In genomic region chr5:178471666-178472065, GRCh38 we compare ENCODE assay signal across 19 cellular contexts.
DNase-seq lines count a peak whose midpoint lies in the region; ATAC-seq and TF ChIP-seq lines count a peak whose summit lies in the region.
"Had no signal": no experiment of that assay in that cellular context is flagged by ENCODE, and none has a peak within 500 bp of the region (broad histone marks: within the 10 kb centered on the region; RNA-seq: fewer than 3 reads in every experiment).

No MANE protein-coding gene starts in this region.

- in situ Hi-C loops in G401 (cut with HindIII; ENCODE audit: low sequenced_read_pairs) = no loop called here

- peaks cover 6% of the 10 kb centered on the region for H3F3A ChIP-seq in smooth muscle cell (ENCODE audit: low read depth)

- no peaks in the 10 kb centered on the region for H3K27me3 ChIP-seq in smooth muscle cell (ENCODE audit: low read depth)
- H3K27me3 ChIP-seq in psoas muscle (ENCODE audit: insufficient read depth in 3 of 3, low read length in 2 of 3) = peaks cover 0 to 13% (median 0%) of the 10 kb centered on the region in 3 donors
- H3K27me3 ChIP-seq: BE2C, Peyer's patch, SJSA1 had no signal

- peak overlapping the region; percentile 28 for H3K27ac Mint-ChIP-seq in endothelial cell (ENCODE audit: unreplicated experiment)
- H3K27ac Mint-ChIP-seq: CD4-positive, alpha-beta T cell had no signal

- peak overlapping the region; percentile 28 for H3K4me2 ChIP-seq in smooth muscle cell

- H3K27me3 Mint-ChIP-seq in endothelial cell (ENCODE audit: unreplicated experiment) = no peaks in the 10 kb centered on the region

- peaks cover 16% of the 10 kb centered on the region for H3K36me3 Mint-ChIP-seq in endothelial cell (ENCODE audit: low read depth, unreplicated experiment)

- no peak overlapping the region for H3K9ac ChIP-seq in smooth muscle cell (ENCODE audit: low read depth)

- ATAC-seq in psoas muscle = no peak
- ATAC-seq in GM19463 (IDR thresholded peaks at IDR 0.05; ENCODE audit: unreplicated experiment) = no peak

- H3K27ac ChIP-seq in smooth muscle cell (ENCODE audit: low read depth) = peak overlapping the region; percentile 29
- no peak overlapping the region for H3K27ac ChIP-seq in psoas muscle
- H3K27ac ChIP-seq: Peyer's patch, SJSA1 had no signal

- H3K4me3 Mint-ChIP-seq in endothelial cell (ENCODE audit: unreplicated experiment) = peak overlapping the region; percentile 19
- H3K4me3 Mint-ChIP-seq: CD4-positive, alpha-beta T cell had no signal

- H3K4me3 ChIP-seq in smooth muscle cell = no peak overlapping the region
- no peak overlapping the region for H3K4me3 ChIP-seq in psoas muscle
- H3K4me3 ChIP-seq: Peyer's patch, SJSA1 had no signal

- no peak overlapping the region for H2AFZ ChIP-seq in smooth muscle cell (ENCODE audit: low read depth)

- peaks cover 31% of the 10 kb centered on the region for H3K4me1 Mint-ChIP-seq in endothelial cell (ENCODE audit: unreplicated experiment)

- TF ChIP-seq CTCF in endothelial cell (IDR thresholded peaks at IDR 0.05; ENCODE audit: unreplicated experiment) (no peak), smooth muscle cell (IDR thresholded peaks at IDR 0.05; ENCODE audit: borderline replicate concordance, insufficient read depth, poor library complexity, severe bottlenecking) (no peak), psoas muscle (IDR thresholded peaks at IDR 0.05) (no peak)

- DNase-seq in G401 (ENCODE audit: low spot score) (peak; percentile 7), NCI-H82 (lab: John Stamatoyannopoulos, UW) (peak; percentile 94), endothelial cell (ENCODE audit: low spot score) (no peak), smooth muscle cell (lab: John Stamatoyannopoulos, UW; ENCODE audit: unreplicated experiment) (no peak), psoas muscle (no peak), Kasumi-1 (lab: John Stamatoyannopoulos, UW) (no peak)
- DNase-seq: BE2C; CD4-positive, alpha-beta T cell; COR-L47; DMS153; GF-D8; MM.1S; NCI-H1048; NCI-H1417 treated with DMSO at 0.1 percent for 48 hours; NCI-H187; NCI-H446 treated with DMSO at 0.1 percent for 48 hours had no signal

- no peaks in the 10 kb centered on the region for H3K9me3 Mint-ChIP-seq in endothelial cell (ENCODE audit: unreplicated experiment)
- H3K9me3 Mint-ChIP-seq: CD4-positive, alpha-beta T cell had no signal

- H3K4me1 ChIP-seq in smooth muscle cell (ENCODE audit: low read depth) = peaks cover 6% of the 10 kb centered on the region
- no peaks in the 10 kb centered on the region for H3K4me1 ChIP-seq in psoas muscle
- H3K4me1 ChIP-seq: SJSA1 had no signal

- H4K20me1 ChIP-seq in smooth muscle cell (ENCODE audit: low read depth) = no peaks in the 10 kb centered on the region

- 48% methylated on average over 8 of the region's 8 CpGs for WGBS in smooth muscle cell (ENCODE audit: low lambda C conversion rate)
- 61 to 69% (median 61%) methylated on average over 8 of the region's 8 CpGs for WGBS in psoas muscle, 3 donors

- no peaks in the 10 kb centered on the region for H3K79me2 ChIP-seq in smooth muscle cell (ENCODE audit: low read depth)

- H3K36me3 ChIP-seq in smooth muscle cell (ENCODE audit: low read depth) (no peaks in the 10 kb centered on the region), psoas muscle (ENCODE audit: insufficient read depth in 1 of 2, low read depth in 1 of 2) (no peaks in the 10 kb centered on the region)
- H3K36me3 ChIP-seq: BE2C, Peyer's patch, SJSA1 had no signal

- intact Hi-C loops in psoas muscle (cut with DNase I) = no loop called here

- H3K9me3 ChIP-seq in smooth muscle cell (replicated peaks; ENCODE audit: low read depth) = no peaks in the 10 kb centered on the region
- no peaks in the 10 kb centered on the region for H3K9me3 ChIP-seq in psoas muscle
- H3K9me3 ChIP-seq: BE2C, Peyer's patch had no signal

Comparison
In these comparisons a context has a peak if more than half of its experiments do, and no peak if none do; other contexts are left out.
1. DNase-seq: peak in G401 (single experiment) and NCI-H82 (single experiment); none in endothelial cell (single experiment), smooth muscle cell (single experiment), psoas muscle (0 of 2) and Kasumi-1 (0 of 2).